ENCODE assay signal across 12 cellular contexts in genomic region chrX:22134681-22135080, GRCh38.
DNase-seq lines count a peak whose midpoint lies in the region; ATAC-seq and TF ChIP-seq lines count a peak whose summit lies in the region.
"Had no signal": no experiment of that assay in that cellular context is flagged by ENCODE, and none has a peak within 500 bp of the region (broad histone marks: within the 10 kb centered on the region; RNA-seq: fewer than 3 reads in every experiment).

No MANE protein-coding gene starts in this region.

- H3K36me3 Mint-ChIP-seq in CD8-positive, alpha-beta memory T cell: peaks cover 0 to 2% (median 0%) of the 10 kb centered on the region in 3 donors

- peak; percentile 30 for DNase-seq in G401 (ENCODE audit: low spot score)
- no peak for DNase-seq in RWPE2 (ENCODE audit: low spot score)
- DNase-seq in fibroblast of mammary gland (ENCODE audit: low read depth): peak; percentile 83
- DNase-seq in skeletal muscle cell (ENCODE audit: low read depth): peak; percentile 49
- DNase-seq in CD8-positive, alpha-beta memory T cell: no peak
- DNase-seq in NCI-H1092 (lab: John Stamatoyannopoulos, UW): no peak
- DNase-seq: central memory CD4-positive, alpha-beta T cell; NCI-H187; WERI-Rb-1 had no signal

- no peak overlapping the region for H3K4me3 Mint-ChIP-seq in CD8-positive, alpha-beta memory T cell

- peaks cover 7 to 9% (median 7%) of the 10 kb centered on the region in 3 donors for H3K4me1 Mint-ChIP-seq in CD8-positive, alpha-beta memory T cell

- peak overlapping the region; percentile 95 for H3K27ac ChIP-seq in RWPE2 (ENCODE audit: poor library complexity, severe bottlenecking)
- H3K27ac ChIP-seq in CD8-positive, alpha-beta memory T cell (ENCODE audit: low read depth, low read length): no peak overlapping the region
- H3K27ac ChIP-seq: WERI-Rb-1 had no signal

- POLR2A ChIA-PET in CD8-positive, alpha-beta memory T cell (lab: Charles Lee): no interaction called here

- H3K27me3 ChIP-seq in RWPE2 (ENCODE audit: insufficient read depth, poor library complexity, severe bottlenecking): no peaks in the 10 kb centered on the region
- H3K27me3 ChIP-seq in CD8-positive, alpha-beta memory T cell (ENCODE audit: insufficient read depth, low read length, poor library complexity, severe bottlenecking): no peaks in the 10 kb centered on the region

- no peaks in the 10 kb centered on the region for H3K36me3 ChIP-seq in RWPE2 (ENCODE audit: low read depth)
- no peaks in the 10 kb centered on the region for H3K36me3 ChIP-seq in CD8-positive, alpha-beta memory T cell (ENCODE audit: insufficient read depth, low read length)
- H3K36me3 ChIP-seq: WERI-Rb-1 had no signal

- no peak overlapping the region for H3K27ac Mint-ChIP-seq in CD8-positive, alpha-beta memory T cell

- no peak for TF ChIP-seq CTCF in RWPE2 (IDR thresholded peaks at IDR 0.05; ENCODE audit: poor library complexity, severe bottlenecking)
- TF ChIP-seq CTCF in fibroblast of mammary gland (conservative IDR thresholded peaks at IDR 0.05; ENCODE audit: control insufficient read depth, insufficient read depth, low read depth, low read length): no peak

- peaks cover 25% of the 10 kb centered on the region for H3K4me1 ChIP-seq in RWPE2 (ENCODE audit: insufficient read depth, poor library complexity, severe bottlenecking)
- no peaks in the 10 kb centered on the region for H3K4me1 ChIP-seq in CD8-positive, alpha-beta memory T cell (ENCODE audit: insufficient read depth, low read length)

- ATAC-seq in RWPE2 (ENCODE audit: low read depth) (peak; percentile 82), GM21576 (IDR thresholded peaks at IDR 0.05; ENCODE audit: unreplicated experiment) (no peak), HG02759 (IDR thresholded peaks at IDR 0.05; ENCODE audit: unreplicated experiment) (no peak)

- H3K9me3 ChIP-seq in RWPE2 (ENCODE audit: severe bottlenecking): no peaks in the 10 kb centered on the region
- no peaks in the 10 kb centered on the region for H3K9me3 ChIP-seq in CD8-positive, alpha-beta memory T cell (ENCODE audit: low read length)

- H3K9me3 Mint-ChIP-seq in CD8-positive, alpha-beta memory T cell: no peaks in the 10 kb centered on the region

- peaks cover 3 to 14% of the 10 kb centered on the region in 2 donors for H3K27me3 Mint-ChIP-seq in CD8-positive, alpha-beta memory T cell

- CTCF ChIA-PET in CD8-positive, alpha-beta memory T cell (lab: Charles Lee): no interaction called here

- in situ Hi-C loops in G401 (cut with HindIII; ENCODE audit: low sequenced_read_pairs): no loop called here

- H3K4me3 ChIP-seq in RWPE2 (ENCODE audit: severe bottlenecking): no peak overlapping the region
- no peak overlapping the region for H3K4me3 ChIP-seq in fibroblast of mammary gland (ENCODE audit: control insufficient read depth, low read depth, low read length)
- H3K4me3 ChIP-seq in skeletal muscle cell (ENCODE audit: low read depth, low read length): no peak overlapping the region
- no peak overlapping the region for H3K4me3 ChIP-seq in CD8-positive, alpha-beta memory T cell (ENCODE audit: low read length)
- H3K4me3 ChIP-seq: lung had no signal

Comparison
In these comparisons a context has a peak if more than half of its experiments do, and no peak if none do; other contexts are left out.
1. DNase-seq: peak in G401 (single experiment), fibroblast of mammary gland (single experiment) and skeletal muscle cell (single experiment); none in RWPE2 (single experiment), CD8-positive, alpha-beta memory T cell (0 of 5) and NCI-H1092 (single experiment).